9 cellular contexts compared by ENCODE assay signal in the genomic region with DNA sequence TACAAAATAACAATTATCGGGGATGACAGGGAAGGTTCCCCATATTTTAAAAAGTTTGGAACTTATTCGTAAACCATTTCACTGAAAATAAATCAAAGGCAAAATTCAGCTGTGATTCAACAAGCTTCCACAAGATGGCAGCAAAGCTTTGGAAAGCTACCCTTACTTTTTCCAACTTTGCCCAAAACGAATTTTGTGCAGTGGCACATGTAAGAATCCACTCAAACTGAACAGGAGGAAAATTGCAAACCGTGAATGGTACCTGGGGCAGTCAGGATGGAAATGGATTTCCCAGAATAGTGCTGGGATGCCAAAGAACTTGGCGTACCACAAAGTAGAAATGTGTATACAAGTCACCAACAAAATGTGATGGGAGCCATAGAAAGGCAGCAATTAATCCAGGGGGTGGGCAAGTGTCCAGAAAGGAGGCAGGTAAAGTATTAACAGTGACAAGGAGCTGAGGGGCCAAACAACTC. TPM values are rescaled to one million over a fixed set of nuclear protein-coding genes. Genes with fewer than 3 reads are reported as not detected.
DNase-seq lines count a peak whose midpoint lies in the region; ATAC-seq, FAIRE-seq and TF ChIP-seq lines count a peak whose summit lies in the region.
"Had no signal": no experiment of that assay in that cellular context is flagged by ENCODE, and none has a peak within 500 bp of the region (broad histone marks: within the 10 kb centered on the region; RNA-seq: fewer than 3 reads in every experiment).

No MANE protein-coding gene starts in this region.

- H3K4me2 ChIP-seq in PC-3 (ENCODE audit: low read length), result no peak overlapping the region

- H3F3A ChIP-seq in PC-3 (ENCODE audit: low read length, unreplicated experiment), result peaks cover 6% of the 10 kb centered on the region

- no peak overlapping the region for H3K27ac Mint-ChIP-seq in CD8-positive, alpha-beta T cell
- H3K27ac Mint-ChIP-seq in type B pancreatic cell, result peak overlapping the region; percentile 32
- H3K27ac Mint-ChIP-seq: T-helper 17 cell had no signal

- H3K9me3 Mint-ChIP-seq in CD8-positive, alpha-beta T cell, result no peaks in the 10 kb centered on the region
- H3K9me3 Mint-ChIP-seq in type B pancreatic cell, result no peaks in the 10 kb centered on the region

- H3K27ac ChIP-seq in CD8-positive, alpha-beta T cell (ENCODE audit: low read depth, low read length), result no peak overlapping the region
- H3K27ac ChIP-seq in PC-3 (ENCODE audit: low read length) (no peak overlapping the region), right lobe of liver (no peak overlapping the region)

- no peak overlapping the region for H3K4me3 ChIP-seq in CD8-positive, alpha-beta T cell (ENCODE audit: low read depth, low read length)
- no peak overlapping the region for H3K4me3 ChIP-seq in PC-3 (ENCODE audit: low read length)
- no peak overlapping the region for H3K4me3 ChIP-seq in cardiac fibroblast (replicated peaks in 1 of 2; ENCODE audit: low read depth in 2 of 2, low read length in 2 of 2)
- H3K4me3 ChIP-seq in right lobe of liver, result no peak overlapping the region

- no peak for FAIRE-seq in GM12892 (lab: Jason Lieb, UNC)

- no peak overlapping the region for H2AFZ ChIP-seq in PC-3 (ENCODE audit: low read length)

- intact Hi-C loops in CD8-positive, alpha-beta T cell (cut with DNase I, micrococcal nuclease), result loop anchor here (1.0 to 10.0 kb wide), 9 partner anchors 140 to 1435 kb away; a partner anchor contains a TSS
- intact Hi-C loops in PC-3 (cut with micrococcal nuclease) (loop anchor here (1.0 kb wide), 2 partner anchors 140 to 193 kb away; no protein-coding TSS in a partner anchor), right lobe of liver (cut with DNase I) (no loop called here)

- H3K27me3 ChIP-seq in CD8-positive, alpha-beta T cell (ENCODE audit: insufficient read depth, low read length), result no peaks in the 10 kb centered on the region
- H3K27me3 ChIP-seq in PC-3 (ENCODE audit: low read length), result no peaks in the 10 kb centered on the region
- H3K27me3 ChIP-seq in right lobe of liver, result no peaks in the 10 kb centered on the region

- WGBS in right lobe of liver (ENCODE audit: insufficient coverage, low coverage, low lambda C conversion rate, missing lambda C conversion rate), result 25% methylated on average over 5 of the region's 5 CpGs

- H3K4me3 Mint-ChIP-seq in CD8-positive, alpha-beta T cell, result no peak overlapping the region
- no peak overlapping the region for H3K4me3 Mint-ChIP-seq in type B pancreatic cell
- H3K4me3 Mint-ChIP-seq: T-helper 17 cell had no signal

- no peak overlapping the region for H3K9ac ChIP-seq in PC-3 (ENCODE audit: low read length)

- ATAC-seq in CD8-positive, alpha-beta T cell, result peak; percentile 38
- ATAC-seq in PC-3 (no peak; the same call in 1 of the 2 replicates), right lobe of liver (peak; percentile 62 to 80 (median 69)), GM18873 (IDR thresholded peaks at IDR 0.05; ENCODE audit: low FRiP score, unreplicated experiment) (no peak), HG03095 (IDR thresholded peaks at IDR 0.05; ENCODE audit: unreplicated experiment) (no peak)
- ATAC-seq: T-helper 17 cell had no signal

- no peaks in the 10 kb centered on the region for H3K9me2 ChIP-seq in PC-3 (replicated peaks; ENCODE audit: low read length)

- CTCF ChIA-PET in CD8-positive, alpha-beta T cell (lab: Charles Lee), result interaction anchor here (0.6 to 2.2 kb wide), 25 partner anchors 10 to 782 kb away, joined by 3 to 46 read pairs (median 3); a partner anchor contains a TSS
- CTCF ChIA-PET in PC-3 (lab: Charles Lee), result interaction anchor here (0.6 to 1.3 kb wide), 6 partner anchors 135 to 1845 kb away, joined by 3 to 19 read pairs (median 6); no protein-coding TSS in a partner anchor

- no peaks in the 10 kb centered on the region for H3K27me3 Mint-ChIP-seq in CD8-positive, alpha-beta T cell (ENCODE audit: low read depth)
- no peaks in the 10 kb centered on the region for H3K27me3 Mint-ChIP-seq in type B pancreatic cell
- H3K27me3 Mint-ChIP-seq: T-helper 17 cell had no signal

- peaks cover 15% of the 10 kb centered on the region for H3K4me1 Mint-ChIP-seq in CD8-positive, alpha-beta T cell (ENCODE audit: low read depth)
- peaks cover 9% of the 10 kb centered on the region for H3K4me1 Mint-ChIP-seq in type B pancreatic cell (ENCODE audit: unreplicated experiment)

- POLR2A ChIA-PET in CD8-positive, alpha-beta T cell (lab: Charles Lee), result interaction anchor here (0.9 to 1.0 kb wide), 2 partner anchors 10 to 193 kb away, joined by 4 read pairs; no protein-coding TSS in a partner anchor
- POLR2A ChIA-PET in PC-3 (lab: Charles Lee; ENCODE audit: unreplicated experiment), result no interaction called here

- peak in 4 of 7 experiments; percentile 11 to 47 (median 29) for DNase-seq in CD8-positive, alpha-beta T cell
- no peak for DNase-seq in GM12892 (ENCODE audit: insufficient read length)
- DNase-seq in PC-3, result peak; percentile 78
- DNase-seq in cardiac fibroblast (ENCODE audit: low read depth in 2 of 2), result peak; percentile 68 to 69
- no peak for DNase-seq in right lobe of liver
- no peak for DNase-seq in type B pancreatic cell (ENCODE audit: extremely low spot score, unreplicated experiment)

- peak; percentile 96 for TF ChIP-seq CTCF in CD8-positive, alpha-beta T cell (IDR thresholded peaks at IDR 0.05)
- TF ChIP-seq CTCF in PC-3 (conservative IDR thresholded peaks at IDR 0.05; ENCODE audit: low read depth, low read length), result peak; percentile 89
- TF ChIP-seq CTCF in cardiac fibroblast (IDR thresholded peaks at IDR 0.05; ENCODE audit: low read depth, low read length), result peak; percentile 75
- peak; percentile 75 to 90 (median 78) for TF ChIP-seq CTCF in right lobe of liver (IDR thresholded peaks at IDR 0.05)
- TF ChIP-seq CTCF in type B pancreatic cell (conservative IDR thresholded peaks at IDR 0.05), result peak; percentile 90

- H3K36me3 ChIP-seq in CD8-positive, alpha-beta T cell (ENCODE audit: insufficient read depth, low read length), result peaks cover 9% of the 10 kb centered on the region
- H3K36me3 ChIP-seq in PC-3 (ENCODE audit: low read depth, low read length) (peaks cover 32% of the 10 kb centered on the region; the same call in 1 of the 2 replicates), right lobe of liver (peaks cover 0 to 18% (median 8%) of the 10 kb centered on the region in 4 donors)

- H3K9me3 ChIP-seq in CD8-positive, alpha-beta T cell (ENCODE audit: low read length), result no peaks in the 10 kb centered on the region
- no peaks in the 10 kb centered on the region for H3K9me3 ChIP-seq in PC-3 (ENCODE audit: low read length)
- H3K9me3 ChIP-seq in right lobe of liver, result no peaks in the 10 kb centered on the region

- peaks cover 5% of the 10 kb centered on the region; the same call in 1 of the 2 replicates for H4K20me1 ChIP-seq in PC-3 (ENCODE audit: low read length)

- TF ChIP-seq POLR2A in GM12892 (IDR thresholded peaks at IDR 0.05; ENCODE audit: low read depth, low read length) (0 out of 2 replicates have a peak, but pooled peaks have one; percentile 10), right lobe of liver (IDR thresholded peaks at IDR 0.05) (no peak)

- H3K4me1 ChIP-seq in CD8-positive, alpha-beta T cell (ENCODE audit: insufficient read depth, low read length), result no peaks in the 10 kb centered on the region
- no peaks in the 10 kb centered on the region for H3K4me1 ChIP-seq in PC-3 (ENCODE audit: insufficient read depth, low read length)
- H3K4me1 ChIP-seq in right lobe of liver, result peaks cover 0 to 6% (median 0%) of the 10 kb centered on the region in 4 donors

- no TSS peak for BruUV-seq in PC-3 (replicated peaks; lab: Mats Ljungman, UMichigan)

- no peaks in the 10 kb centered on the region for H3K79me2 ChIP-seq in PC-3 (ENCODE audit: low read length)

- peaks cover 53% of the 10 kb centered on the region for H3K36me3 Mint-ChIP-seq in CD8-positive, alpha-beta T cell
- H3K36me3 Mint-ChIP-seq in type B pancreatic cell, result peaks cover 32% of the 10 kb centered on the region

RNA-seq across cellular contexts. Expression of a gene that starts 10.7 kb away (rescaled TPM):
- total RNA-seq in CD8-positive, alpha-beta T cell, result 1,000 to 10,000 TPM; 2,776 to 2,895 TPM
- polyA plus RNA-seq in GM12892 (2012; ENCODE audit: missing spikeins), result 9,793 TPM
- total RNA-seq in PC-3 (2014; rRNA removed) (638 and 756 TPM in 2 replicates), right lobe of liver (100 to 1,000 TPM; 363 to 497 (median 443) TPM), type B pancreatic cell (ENCODE audit: low replicate concordance) (1,718 and 2,012 TPM in 2 replicates)

Comparison
In these comparisons a context has a peak if more than half of its experiments do, and no peak if none do; other contexts are left out.
1. ATAC-seq: peak in CD8-positive, alpha-beta T cell (single experiment) and right lobe of liver (4 of 4); none in PC-3 (single experiment), GM18873 (single experiment) and HG03095 (single experiment).
2. DNase-seq: peak in CD8-positive, alpha-beta T cell (4 of 7), PC-3 (single experiment) and cardiac fibroblast (2 of 2); none in GM12892 (single experiment), right lobe of liver (0 of 3) and type B pancreatic cell (single experiment).
3. intact Hi-C loops: an anchor here in CD8-positive, alpha-beta T cell (1.0 to 10.0 kb wide) and PC-3 (1.0 kb wide); none called in right lobe of liver.
4. Peak in every context shown above with its lines, with median percentiles within 50 percentile points of each other: CTCF ChIP-seq.